ENCODE assay signal across 33 cellular contexts in genomic region chr2:62558743-62559142, GRCh38.
"Had no signal": no experiment of that assay in that cellular context is flagged by ENCODE, and none has a peak within 500 bp of the region (broad histone marks: within the 10 kb centered on the region; RNA-seq: fewer than 3 reads in every experiment).

No MANE protein-coding gene starts in this region.

- DNase-seq: Kasumi-1, MG63, MM.1S, MV-4-11, NCI-H1048, NCI-H1092, NCI-H1092 treated with DMSO at 0.1 percent for 48 hours, NCI-H1105, NCI-H1105 treated with DMSO at 0.1 percent for 48 hours, NCI-H1417 treated with DMSO at 0.1 percent for 48 hours, NCI-H1436, NCI-H1436 treated with DMSO at 0.1 percent for 48 hours, NCI-H146, NCI-H1694, NCI-H1694 treated with DMSO at 0.1 percent for 48 hours, NCI-H187, NCI-H187 treated with DMSO at 0.1 percent for 48 hours, NCI-H1930, NCI-H2029, NCI-H2029 treated with DMSO at 0.1 percent for 48 hours, NCI-H2081, NCI-H2081 treated with DMSO at 0.1 percent for 48 hours, NCI-H2107, NCI-H2171, NCI-H2171 treated with DMSO at 0.1 percent for 48 hours, NCI-H226, NCI-H345, NCI-H446, NCI-H446 treated with DMSO at 0.1 percent for 48 hours, NCI-H510A, NCI-H510A treated with DMSO at 0.1 percent for 48 hours, NCI-H524, NCI-H524 treated with DMSO at 0.1 percent for 48 hours had no signal

- H3K36me3 ChIP-seq: MG63 had no signal

- H3K27me3 ChIP-seq: MG63 had no signal

- H3K4me3 ChIP-seq: MG63 had no signal

- H3K9me3 ChIP-seq: MG63 had no signal
